In genomic region chr3:17680530-17680929, GRCh38 we compare ENCODE assay signal across 22 cellular contexts.
"Had no signal": no experiment of that assay in that cellular context is flagged by ENCODE, and none has a peak within 500 bp of the region (broad histone marks: within the 10 kb centered on the region; RNA-seq: fewer than 3 reads in every experiment).

No MANE protein-coding gene starts in this region.

- H3K27me3 Mint-ChIP-seq: naive B cell had no signal

- H3K9me3 Mint-ChIP-seq: mesothelial cell of epicardium had no signal

- H3K4me1 Mint-ChIP-seq: endodermal cell had no signal

- ATAC-seq: esophagus mucosa, gastrocnemius medialis, heart right ventricle, left cardiac atrium, left lung, left ventricle myocardium superior, lower lobe of right lung, mucosa of descending colon had no signal

- H3K27ac Mint-ChIP-seq: endodermal cell, mesothelial cell of epicardium had no signal

- H3K4me3 Mint-ChIP-seq: endodermal cell, mesothelial cell of epicardium, naive B cell had no signal

- H3K36me3 Mint-ChIP-seq: mesothelial cell of epicardium, naive B cell had no signal

- DNase-seq: dermis blood vessel endothelial cell; dorsolateral prefrontal cortex; effector CD4-positive, alpha-beta T cell; effector memory CD4-positive, alpha-beta T cell; endodermal cell; erythroblast; esophagus squamous epithelium; foreskin fibroblast; gastrocnemius medialis; glutamatergic neuron; head of caudate nucleus; heart right ventricle; hippocampal formation; left cardiac atrium; left lung; left ventricle myocardium superior; lower lobe of right lung; mesenchymal stem cell; mucosa of descending colon; naive B cell had no signal
